8 cellular contexts compared by ENCODE assay signal in genomic region chr6:148251286-148251685, GRCh38.
DNase-seq lines count a peak whose midpoint lies in the region; ATAC-seq and TF ChIP-seq lines count a peak whose summit lies in the region.

No MANE protein-coding gene starts in this region.

- intact Hi-C loops in left cardiac atrium (cut with DNase I) = loop anchor here in 1 of 2 donors (5.0 kb wide), 1 partner anchor 74 kb away; no protein-coding TSS in a partner anchor

- H3K27ac ChIP-seq in thoracic aorta = no peak overlapping the region

- TF ChIP-seq CTCF in BE2C (IDR thresholded peaks at IDR 0.05; ENCODE audit: low read depth, low read length) = peak; percentile 16; the same call in 1 of the 2 replicates
- TF ChIP-seq CTCF in HFFc6 (IDR thresholded peaks at IDR 0.05) = peak; percentile 71
- TF ChIP-seq CTCF in thoracic aorta (IDR thresholded peaks at IDR 0.05) = peak; percentile 47

- no peak overlapping the region for H3K27ac Mint-ChIP-seq in HFFc6

- DNase-seq in BE2C (no peak), HFFc6 (peak; percentile 65), RPMI7951 (ENCODE audit: low read depth) (peak; percentile 53), left cardiac atrium (no peak), thoracic aorta (ENCODE audit: low spot score) (no peak), cerebellar nuclear complex (lab: John Stamatoyannopoulos, UW) (no peak)

- H3K36me3 ChIP-seq in BE2C (no peaks in the 10 kb centered on the region), thoracic aorta (no peaks in the 10 kb centered on the region)

- H3K4me3 ChIP-seq in BE2C (ENCODE audit: low read depth, low read length) (no peak overlapping the region), thoracic aorta (no peak overlapping the region)

- no peaks in the 10 kb centered on the region for H3K9me3 ChIP-seq in BE2C
- no peaks in the 10 kb centered on the region for H3K9me3 ChIP-seq in thoracic aorta

- H3K27me3 ChIP-seq in BE2C (no peaks in the 10 kb centered on the region), thoracic aorta (replicated peaks; ENCODE audit: insufficient read depth) (no peaks in the 10 kb centered on the region)

- no peak overlapping the region for H3K4me3 Mint-ChIP-seq in HFFc6

- no peaks in the 10 kb centered on the region for H3K27me3 Mint-ChIP-seq in HFFc6 (ENCODE audit: insufficient read depth)

- no peaks in the 10 kb centered on the region for H3K36me3 Mint-ChIP-seq in HFFc6 (ENCODE audit: low read depth)

- no peaks in the 10 kb centered on the region for H3K9me3 Mint-ChIP-seq in HFFc6

- H3K4me1 ChIP-seq in BE2C (no peaks in the 10 kb centered on the region), thoracic aorta (ENCODE audit: control insufficient read depth in 1 of 2, low read depth in 2 of 2) (peaks cover 7 to 31% of the 10 kb centered on the region in 2 donors)

- ATAC-seq in left cardiac atrium = peak; percentile 72 to 73
- peak; percentile 49 for ATAC-seq in thoracic aorta (ENCODE audit: insufficient number of reproducible peaks, low FRiP score, low read depth)
- no peak for ATAC-seq in HG02973 (IDR thresholded peaks at IDR 0.05; ENCODE audit: unreplicated experiment)
- no peak for ATAC-seq in GM19467 (IDR thresholded peaks at IDR 0.05; ENCODE audit: unreplicated experiment)

- H3K4me1 Mint-ChIP-seq in HFFc6 (ENCODE audit: low read depth) = no peaks in the 10 kb centered on the region

Comparison
In these comparisons a context has a peak if more than half of its experiments do, and no peak if none do; other contexts are left out.
1. DNase-seq: peak in HFFc6 (single experiment) and RPMI7951 (single experiment); none in BE2C (single experiment), left cardiac atrium (single experiment), thoracic aorta (single experiment) and cerebellar nuclear complex (0 of 2).
2. CTCF ChIP-seq: peak in every context shown above with its lines; median percentile 71 in HFFc6; 47 in thoracic aorta; 16 in BE2C.
3. ATAC-seq: peak in left cardiac atrium (2 of 2) and thoracic aorta (single experiment); none in HG02973 (single experiment) and GM19467 (single experiment).